Comparison of ENCODE assay signal across 1 cellular context in the genomic region with DNA sequence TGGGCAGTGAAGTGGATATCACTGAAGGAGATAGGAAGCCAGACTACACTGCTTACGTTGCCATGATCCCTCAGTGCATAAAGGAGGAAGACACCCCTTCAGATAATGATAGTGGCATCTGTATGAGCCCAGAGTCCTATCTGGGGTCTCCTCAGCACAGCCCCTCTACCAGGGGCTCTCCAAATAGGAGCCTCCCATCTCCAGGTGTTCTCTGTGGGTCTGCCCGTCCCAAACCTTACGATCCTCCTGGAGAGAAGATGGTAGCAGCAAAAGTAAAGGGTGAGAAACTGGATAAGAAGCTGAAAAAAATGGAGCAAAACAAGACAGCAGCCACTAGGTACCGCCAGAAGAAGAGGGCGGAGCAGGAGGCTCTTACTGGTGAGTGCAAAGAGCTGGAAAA.
A peak's percentile ranks its signal among the peaks of the same experiment; 100 is the strongest.
TF ChIP-seq lines count a peak whose summit lies in the region.

No MANE protein-coding gene starts in this region.

TF ChIP-seq in GM23338, 12 proteins besides CTCF, POLR2A, EP300 and RAD21:
- TF ChIP-seq POLR2AphosphoS5 (IDR thresholded peaks at IDR 0.05; ENCODE audit: low read depth), result peak; percentile 43; the same call in 1 of the 2 replicates
